ENCODE assay signal across 8 cellular contexts in genomic region chr18:55405655-55406373, GRCh38.
DNase-seq lines count a peak whose midpoint lies in the region; ATAC-seq and TF ChIP-seq lines count a peak whose summit lies in the region.

No MANE protein-coding gene starts in this region.

- H3K4me3 Mint-ChIP-seq in activated naive CD8-positive, alpha-beta T cell treated with anti-CD3 and anti-CD28 coated beads for 36 hours, result no peak overlapping the region

- H3K27ac Mint-ChIP-seq in activated naive CD8-positive, alpha-beta T cell treated with anti-CD3 and anti-CD28 coated beads for 36 hours, result no peak overlapping the region

- intact Hi-C loops in Right ventricle myocardium inferior (cut with DNase I), result no loop called here

- peaks cover 11% of the 10 kb centered on the region for H3K27me3 Mint-ChIP-seq in activated naive CD8-positive, alpha-beta T cell treated with anti-CD3 and anti-CD28 coated beads for 36 hours

- peak overlapping the region; percentile 4 for H3K4me3 ChIP-seq in retinal pigment epithelial cell (ENCODE audit: low read length)

- TF ChIP-seq CTCF in retinal pigment epithelial cell (conservative IDR thresholded peaks at IDR 0.05; ENCODE audit: low read depth, low read length), result peak; percentile 34

- peaks cover 7% of the 10 kb centered on the region for H3K4me1 Mint-ChIP-seq in activated naive CD8-positive, alpha-beta T cell treated with anti-CD3 and anti-CD28 coated beads for 36 hours

- H3K9me3 Mint-ChIP-seq in activated naive CD8-positive, alpha-beta T cell treated with anti-CD3 and anti-CD28 coated beads for 36 hours, result no peaks in the 10 kb centered on the region

- no peaks in the 10 kb centered on the region for H3K36me3 Mint-ChIP-seq in activated naive CD8-positive, alpha-beta T cell treated with anti-CD3 and anti-CD28 coated beads for 36 hours

- peak; percentile 94 for DNase-seq in DMS79 treated with DMSO at 0.1 percent for 48 hours (lab: John Stamatoyannopoulos, UW)
- DNase-seq in NCI-H1694 treated with DMSO at 0.1 percent for 48 hours (lab: John Stamatoyannopoulos, UW), result peak; percentile 92
- DNase-seq in activated naive CD8-positive, alpha-beta T cell treated with anti-CD3 and anti-CD28 coated beads for 36 hours, result peak; percentile 8
- peak; percentile 90 for DNase-seq in Right ventricle myocardium inferior (ENCODE audit: missing footprints)
- DNase-seq in retinal pigment epithelial cell (ENCODE audit: low read depth), result peak; percentile 87
- no peak for DNase-seq in NOMO-1 treated with DMSO at 0.1 percent for 48 hours (lab: John Stamatoyannopoulos, UW; ENCODE audit: unreplicated experiment)
- no peak for DNase-seq in KG1 (lab: John Stamatoyannopoulos, UW)

- ATAC-seq in Right ventricle myocardium inferior, result peak; percentile 93
- no peak for ATAC-seq in GM19452 (IDR thresholded peaks at IDR 0.05; ENCODE audit: unreplicated experiment)

Comparison
In these comparisons a context has a peak if more than half of its experiments do, and no peak if none do; other contexts are left out.
1. DNase-seq: peak in DMS79 treated with DMSO at 0.1 percent for 48 hours (single experiment), NCI-H1694 treated with DMSO at 0.1 percent for 48 hours (single experiment), activated naive CD8-positive, alpha-beta T cell treated with anti-CD3 and anti-CD28 coated beads for 36 hours (single experiment), Right ventricle myocardium inferior (single experiment) and retinal pigment epithelial cell (single experiment); none in NOMO-1 treated with DMSO at 0.1 percent for 48 hours (single experiment) and KG1 (single experiment).